17 cellular contexts compared by ENCODE assay signal in the genomic region with DNA sequence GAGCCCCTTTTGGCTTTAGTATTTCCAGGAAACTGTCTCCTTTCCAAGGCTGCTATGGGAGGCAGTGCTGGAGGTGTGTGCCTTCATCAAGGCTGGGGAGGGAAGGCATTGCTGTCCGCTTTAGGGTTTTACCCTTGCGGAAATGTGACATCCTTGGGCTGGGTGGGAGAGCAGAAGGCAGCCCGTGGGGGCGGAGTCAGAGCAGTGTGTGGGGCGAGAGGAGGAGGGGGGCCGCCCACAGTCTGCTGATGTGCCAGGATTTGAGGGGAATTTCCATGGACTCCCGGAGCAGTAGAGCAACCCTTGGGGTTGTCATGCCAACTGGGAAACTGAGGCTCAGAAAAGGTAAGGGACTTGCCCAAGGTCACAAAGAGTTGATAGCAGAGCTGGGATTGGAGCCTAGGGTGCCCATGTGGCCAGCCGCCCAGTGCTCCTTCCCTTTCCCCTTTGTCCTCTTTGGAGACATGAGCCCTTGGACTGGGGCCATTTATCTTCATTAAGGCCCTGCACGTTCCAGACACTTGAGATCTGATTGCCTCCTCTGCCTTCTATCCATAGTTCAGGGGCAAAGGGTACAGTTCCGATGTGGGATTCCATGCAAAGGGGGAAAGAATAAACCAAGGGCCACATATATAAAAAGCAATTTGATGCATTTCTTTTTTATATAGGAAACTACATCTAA. TPM values are rescaled to one million over a fixed set of nuclear protein-coding genes. Genes with fewer than 3 reads are reported as not detected.
DNase-seq lines count a peak whose midpoint lies in the region; ATAC-seq and TF ChIP-seq lines count a peak whose summit lies in the region.
"Had no signal": no experiment of that assay in that cellular context is flagged by ENCODE, and none has a peak within 500 bp of the region (broad histone marks: within the 10 kb centered on the region; RNA-seq: fewer than 3 reads in every experiment).

No MANE protein-coding gene starts in this region.

- H3K27ac ChIP-seq in lower lobe of right lung (peak overlapping the region; percentile 7), spleen (peak overlapping the region; percentile 26 to 80 (median 62)), PC-3 (ENCODE audit: low read length) (no peak overlapping the region)

- WGBS in spleen, 5 donors = 45 to 71% (median 65%) methylated on average over 10 of the region's 10 CpGs

- H4K20me1 ChIP-seq in PC-3 (ENCODE audit: low read length) = no peaks in the 10 kb centered on the region; the same call in 1 of the 2 replicates

- no peaks in the 10 kb centered on the region for H3K36me3 Mint-ChIP-seq in WTC11
- H3K36me3 Mint-ChIP-seq: stimulated activated naive B cell treated with anti-CD40 and anti-IgM and Interleukin-4, amounts not matched to agents 10 μg/mL and 1 μg/mL and 100 μg/mL, for 72 hours had no signal

- H3K4me1 ChIP-seq in lower lobe of right lung (peaks cover 51% of the 10 kb centered on the region), spleen (peaks cover 10 to 80% (median 48%) of the 10 kb centered on the region in 6 donors), PC-3 (ENCODE audit: insufficient read depth, low read length) (peaks cover 38% of the 10 kb centered on the region), HAP-1 (no peaks in the 10 kb centered on the region; the same call in 1 of the 2 replicates)

- no peak overlapping the region for H3K4me3 ChIP-seq in lower lobe of right lung
- no peak overlapping the region for H3K4me3 ChIP-seq in spleen
- H3K4me3 ChIP-seq in PC-3 (ENCODE audit: low read length) = no peak overlapping the region
- H3K4me3 ChIP-seq in HAP-1 = no peak overlapping the region
- H3K4me3 ChIP-seq: left lung had no signal

- H3K9me2 ChIP-seq in PC-3 (replicated peaks; ENCODE audit: low read length) = no peaks in the 10 kb centered on the region
- H3K9me2 ChIP-seq: SK-N-SH had no signal

- intact Hi-C loops in lower lobe of right lung (cut with DNase I) = no loop called here
- intact Hi-C loops in spleen (cut with DNase I; ENCODE audit: low total_unique reads) = no loop called here
- intact Hi-C loops in PC-3 (cut with micrococcal nuclease) = no loop called here

- no peak for TF ChIP-seq POLR2A in spleen (IDR thresholded peaks at IDR 0.05)

- no peaks in the 10 kb centered on the region for H3F3A ChIP-seq in PC-3 (ENCODE audit: low read length, unreplicated experiment)

- peak; percentile 55 for DNase-seq in G401 (ENCODE audit: low spot score)
- DNase-seq in WTC11 (ENCODE audit: low spot score) = no peak
- peak; percentile 42 for DNase-seq in lower lobe of right lung
- no peak for DNase-seq in spleen
- no peak for DNase-seq in PC-3
- DNase-seq in HAP-1 (ENCODE audit: low spot score in 2 of 2) = no peak
- DNase-seq: activated CD4-positive, alpha-beta T cell treated with anti-CD3 and anti-CD28 coated beads for 48 hours; activated effector memory CD4-positive, alpha-beta T cell treated with anti-CD3 and anti-CD28 coated beads, Interleukin-2, amount 50 U/mL, for 16 hours; COR-L47; endodermal cell; IMR-90; left lung; NCI-H2081; NCI-H524 treated with DMSO at 0.1 percent for 48 hours; SK-N-SH; stimulated activated naive B cell treated with anti-CD40 and anti-IgM and Interleukin-4, amounts not matched to agents 10 μg/mL and 1 μg/mL and 100 μg/mL, for 72 hours had no signal

- no peaks in the 10 kb centered on the region for H3K36me3 ChIP-seq in lower lobe of right lung
- no peaks in the 10 kb centered on the region for H3K36me3 ChIP-seq in spleen
- H3K36me3 ChIP-seq in PC-3 (ENCODE audit: low read depth, low read length) = peaks cover 23% of the 10 kb centered on the region
- H3K36me3 ChIP-seq in HAP-1 (replicated peaks) = no peaks in the 10 kb centered on the region
- H3K36me3 ChIP-seq: left lung had no signal

- no peak overlapping the region for H3K27ac Mint-ChIP-seq in WTC11
- H3K27ac Mint-ChIP-seq: endodermal cell; stimulated activated naive B cell treated with anti-CD40 and anti-IgM and Interleukin-4, amounts not matched to agents 10 μg/mL and 1 μg/mL and 100 μg/mL, for 72 hours had no signal

- H3K4me1 Mint-ChIP-seq in WTC11 = peaks cover 12% of the 10 kb centered on the region

- no peaks in the 10 kb centered on the region for H3K9me3 ChIP-seq in lower lobe of right lung
- H3K9me3 ChIP-seq in spleen = no peaks in the 10 kb centered on the region
- no peaks in the 10 kb centered on the region for H3K9me3 ChIP-seq in PC-3 (ENCODE audit: low read length)
- no peaks in the 10 kb centered on the region for H3K9me3 ChIP-seq in HAP-1
- H3K9me3 ChIP-seq: left lung, SK-N-SH had no signal

- no peaks in the 10 kb centered on the region for H3K9me3 Mint-ChIP-seq in WTC11
- H3K9me3 Mint-ChIP-seq: endodermal cell; stimulated activated naive B cell treated with anti-CD40 and anti-IgM and Interleukin-4, amounts not matched to agents 10 μg/mL and 1 μg/mL and 100 μg/mL, for 72 hours had no signal

- TF ChIP-seq CTCF in WTC11 (IDR thresholded peaks at IDR 0.05) (no peak), lower lobe of right lung (IDR thresholded peaks at IDR 0.05) (no peak), spleen (IDR thresholded peaks at IDR 0.05 in 8 of 11, conservative IDR thresholded peaks at IDR 0.05 in 3 of 11) (no peak), PC-3 (conservative IDR thresholded peaks at IDR 0.05; ENCODE audit: low read depth, low read length) (no peak)

- no peaks in the 10 kb centered on the region for H3K27me3 Mint-ChIP-seq in WTC11 (ENCODE audit: low read depth)

- no peak overlapping the region for H2AFZ ChIP-seq in PC-3 (ENCODE audit: low read length)

- ATAC-seq in WTC11 = peak; percentile 33; the same call in 1 of the 2 replicates
- ATAC-seq in lower lobe of right lung = no peak
- no peak for ATAC-seq in SK-N-SH treated with all-trans-retinoic acid at 6 μM for 48 hours
- no peak for ATAC-seq in PC-3
- ATAC-seq: left lung; stimulated activated naive B cell treated with anti-CD40 and anti-IgM and Interleukin-4, amounts not matched to agents 10 μg/mL and 1 μg/mL and 100 μg/mL, for 72 hours had no signal

- H3K4me2 ChIP-seq in PC-3 (ENCODE audit: low read length) = no peak overlapping the region

- no TSS peak for BruUV-seq in PC-3 (replicated peaks; lab: Mats Ljungman, UMichigan)

- H3K4me3 Mint-ChIP-seq in WTC11 = no peak overlapping the region
- H3K4me3 Mint-ChIP-seq: endodermal cell; stimulated activated naive B cell treated with anti-CD40 and anti-IgM and Interleukin-4, amounts not matched to agents 10 μg/mL and 1 μg/mL and 100 μg/mL, for 72 hours had no signal

- CTCF ChIA-PET in WTC11 (lab: Charles Lee) (interaction anchor here (1.0 kb wide), 1 partner anchor 24 kb away, joined by 4 read pairs; no protein-coding TSS in a partner anchor), PC-3 (lab: Charles Lee) (no interaction called here)

- H3K79me2 ChIP-seq in PC-3 (ENCODE audit: low read length) = peaks cover 94% of the 10 kb centered on the region

- in situ Hi-C loops in G401 (cut with HindIII; ENCODE audit: low sequenced_read_pairs) (no loop called here), HAP-1 (cut with MboI; ENCODE audit: low sequenced_read_pairs) (no loop called here)

- H3K9ac ChIP-seq in PC-3 (ENCODE audit: low read length) = no peak overlapping the region
- H3K9ac ChIP-seq: SK-N-SH had no signal

- H3K27me3 ChIP-seq in lower lobe of right lung (ENCODE audit: low read depth) = no peaks in the 10 kb centered on the region
- no peaks in the 10 kb centered on the region for H3K27me3 ChIP-seq in spleen (replicated peaks in 1 of 7)
- H3K27me3 ChIP-seq in PC-3 (ENCODE audit: low read length) = no peaks in the 10 kb centered on the region
- no peaks in the 10 kb centered on the region for H3K27me3 ChIP-seq in HAP-1 (ENCODE audit: low read depth)
- H3K27me3 ChIP-seq: left lung had no signal

- POLR2A ChIA-PET in WTC11 (lab: Charles Lee) = no interaction called here
- POLR2A ChIA-PET in PC-3 (lab: Charles Lee; ENCODE audit: unreplicated experiment) = no interaction called here

TF ChIP-seq in WTC11, 78 proteins besides CTCF, POLR2A, EP300 and RAD21 (continues in another document):
- no peak for TF ChIP-seq GRHL2 (CRISPR knock-in tag; IDR thresholded peaks at IDR 0.05; ENCODE audit: insufficient replicate concordance, severe bottlenecking)
- no peak for TF ChIP-seq MLX (CRISPR knock-in tag; IDR thresholded peaks at IDR 0.05)

TF ChIP-seq in SK-N-SH treated with all-trans-retinoic acid at 6 μM for 48 hours, 23 proteins besides CTCF, POLR2A, EP300 and RAD21 (continues in another document):
- TF ChIP-seq TSHZ2 (CRISPR knock-in tag; IDR thresholded peaks at IDR 0.05) (no peak), ZC3H10 (CRISPR knock-in tag; IDR thresholded peaks at IDR 0.05) (no peak)

RNA-seq across cellular contexts. Expression of gene TSPAN15, which starts 22.2 kb away (rescaled TPM):
- total RNA-seq in G401 (2014; rRNA removed; shearing (Covaris generic)) = 10.2 and 14.6 TPM in 2 replicates
- total RNA-seq in WTC11 (2021) (8.3 to 10.4 TPM (median 10.1 TPM) in 3 replicates), lower lobe of right lung (46.1 TPM), spleen (10 to 100 TPM; 23.8 to 68.4 (median 50.0) TPM), PC-3 (2014; rRNA removed) (186 and 212 TPM in 2 replicates)
- 10 to 100 TPM; 13.5 to 28.2 (median 14.5) TPM for polyA plus RNA-seq in spleen
- total RNA-seq: IMR-90 had no signal

RNA-seq across cellular contexts. Expression of gene TACR2, which starts 56.7 kb away (rescaled TPM):
- not detected in 2 replicates for total RNA-seq in G401 (2014; rRNA removed; shearing (Covaris generic))
- total RNA-seq in WTC11 (2021) = 0.20 TPM in 1 of 3 replicates, not detected in the others
- total RNA-seq in lower lobe of right lung = 1.2 TPM
- under 1 TPM in 3 of 7 donors, not detected in 4; 0.25 to 0.52 (median 0.34) TPM for total RNA-seq in spleen
- under 1 TPM; 0.15 to 0.36 (median 0.26) TPM for polyA plus RNA-seq in spleen
- 0.40 TPM in 1 of 2 replicates, not detected in the other for total RNA-seq in PC-3 (2014; rRNA removed)
- total RNA-seq: endodermal cell, IMR-90 had no signal
- polyA plus RNA-seq: IMR-90 had no signal

Comparison
In these comparisons a context has a peak if more than half of its experiments do, and no peak if none do; other contexts are left out.
1. DNase-seq: peak in G401 (single experiment) and lower lobe of right lung (single experiment); none in WTC11 (single experiment), spleen (single experiment), PC-3 (single experiment) and HAP-1 (0 of 2).